22 cellular contexts compared by ENCODE assay signal in genomic region chr17:78460951-78461944, GRCh38.
DNase-seq lines count a peak whose midpoint lies in the region; ATAC-seq and TF ChIP-seq lines count a peak whose summit lies in the region.
"Had no signal": no experiment of that assay in that cellular context is flagged by ENCODE, and none has a peak within 500 bp of the region (broad histone marks: within the 10 kb centered on the region; RNA-seq: fewer than 3 reads in every experiment).

No MANE protein-coding gene starts in this region.

- H3K4me3 ChIP-seq in H7 (ENCODE audit: insufficient read depth, low read depth, low read length): no peak overlapping the region
- H3K4me3 ChIP-seq in neural progenitor cell: no peak overlapping the region
- H3K4me3 ChIP-seq: A549; BLaER1 treated with 17β-estradiol and CSF1 and Interleukin-3, amounts not matched to agents 10 nM and 100 nM; GM23338; HAP-1 had no signal

- H3K36me3 Mint-ChIP-seq in endothelial cell (ENCODE audit: low read depth, unreplicated experiment) (no peaks in the 10 kb centered on the region), neural progenitor cell (no peaks in the 10 kb centered on the region)
- H3K36me3 Mint-ChIP-seq in activated CD4-positive, alpha-beta T cell treated with anti-CD3 and anti-CD28 coated beads for 36 hours (ENCODE audit: low read depth): no peaks in the 10 kb centered on the region
- H3K36me3 Mint-ChIP-seq in activated naive CD8-positive, alpha-beta T cell treated with anti-CD3 and anti-CD28 coated beads, Interleukin-2, amount 50 U/mL, for 24 hours (ENCODE audit: low read depth): no peaks in the 10 kb centered on the region
- H3K36me3 Mint-ChIP-seq: CD14-positive monocyte; CD8-positive, alpha-beta memory T cell had no signal

- H3K27me3 ChIP-seq in H7 (ENCODE audit: control insufficient read depth, insufficient read depth, low read length): no peaks in the 10 kb centered on the region
- no peaks in the 10 kb centered on the region for H3K27me3 ChIP-seq in neural progenitor cell
- H3K27me3 ChIP-seq: BE2C; BLaER1 treated with 17β-estradiol and CSF1 and Interleukin-3, amounts not matched to agents 10 nM and 100 nM had no signal

- no peak overlapping the region for H3K27ac ChIP-seq in neural progenitor cell
- peak overlapping the region; percentile 100 for H3K27ac ChIP-seq in substantia nigra (ENCODE audit: low read depth, low read length, poor library complexity, severe bottlenecking)
- H3K27ac ChIP-seq: A549; BLaER1 treated with 17β-estradiol and CSF1 and Interleukin-3, amounts not matched to agents 10 nM and 100 nM had no signal

- H3K4me3 Mint-ChIP-seq in endothelial cell (ENCODE audit: unreplicated experiment) (no peak overlapping the region), neural progenitor cell (no peak overlapping the region)
- H3K4me3 Mint-ChIP-seq in activated CD4-positive, alpha-beta T cell treated with anti-CD3 and anti-CD28 coated beads for 36 hours: no peak overlapping the region
- no peak overlapping the region for H3K4me3 Mint-ChIP-seq in activated naive CD8-positive, alpha-beta T cell treated with anti-CD3 and anti-CD28 coated beads, Interleukin-2, amount 50 U/mL, for 24 hours
- H3K4me3 Mint-ChIP-seq: CD14-positive monocyte; CD4-positive, alpha-beta T cell; CD8-positive, alpha-beta memory T cell; GM23338; HFFc6 had no signal

- H3K9me3 ChIP-seq in neural progenitor cell (ENCODE audit: low read depth): no peaks in the 10 kb centered on the region
- H3K9me3 ChIP-seq: A549, BE2C, HAP-1 had no signal

- no peak for ATAC-seq in left lobe of liver
- no peak for ATAC-seq in activated CD4-positive, alpha-beta T cell treated with anti-CD3 and anti-CD28 coated beads for 36 hours
- ATAC-seq in activated naive CD8-positive, alpha-beta T cell treated with anti-CD3 and anti-CD28 coated beads, Interleukin-2, amount 50 U/mL, for 24 hours: no peak
- ATAC-seq: A549, GM23338 had no signal

- no peaks in the 10 kb centered on the region for H4K20me1 ChIP-seq in neural progenitor cell (ENCODE audit: low read depth)
- H4K20me1 ChIP-seq: BLaER1 treated with 17β-estradiol and CSF1 and Interleukin-3, amounts not matched to agents 10 nM and 100 nM had no signal

- CTCF ChIA-PET in activated CD4-positive, alpha-beta T cell treated with anti-CD3 and anti-CD28 coated beads for 36 hours (lab: Charles Lee): interaction anchor here (0.7 kb wide), 2 partner anchors 25 to 377 kb away, joined by 3 read pairs; no protein-coding TSS in a partner anchor

- H3K36me3 ChIP-seq in H7 (replicated peaks; ENCODE audit: control insufficient read depth, insufficient read depth, low read length) (no peaks in the 10 kb centered on the region), neural progenitor cell (no peaks in the 10 kb centered on the region)
- H3K36me3 ChIP-seq: BE2C; BLaER1 treated with 17β-estradiol and CSF1 and Interleukin-3, amounts not matched to agents 10 nM and 100 nM; HAP-1 had no signal

- DNase-seq in H7 (peak; percentile 57), endothelial cell (ENCODE audit: low spot score) (no peak), neural progenitor cell (ENCODE audit: low spot score) (no peak), substantia nigra (lab: John Stamatoyannopoulos, UW) (no peak), left lobe of liver (ENCODE audit: low spot score) (no peak)
- DNase-seq in activated CD4-positive, alpha-beta T cell treated with anti-CD3 and anti-CD28 coated beads for 36 hours: no peak
- DNase-seq in activated naive CD8-positive, alpha-beta T cell treated with anti-CD3 and anti-CD28 coated beads, Interleukin-2, amount 50 U/mL, for 24 hours: no peak
- DNase-seq: 8988T; ACHN; AML-193; BE2C; CD4-positive, alpha-beta T cell; CD8-positive, alpha-beta memory T cell; DMS 273 treated with DMSO at 0.1 percent for 48 hours; DMS79; GF-D8; HFFc6 had no signal

- H3K4me1 ChIP-seq in neural progenitor cell: no peaks in the 10 kb centered on the region
- H3K4me1 ChIP-seq: A549, BE2C, HAP-1 had no signal

- TF ChIP-seq CTCF in endothelial cell (IDR thresholded peaks at IDR 0.05; ENCODE audit: unreplicated experiment): no peak
- no peak for TF ChIP-seq CTCF in neural progenitor cell (IDR thresholded peaks at IDR 0.05)

- H3K9me3 Mint-ChIP-seq in endothelial cell (ENCODE audit: unreplicated experiment): no peaks in the 10 kb centered on the region
- H3K9me3 Mint-ChIP-seq in neural progenitor cell: no peaks in the 10 kb centered on the region
- no peaks in the 10 kb centered on the region for H3K9me3 Mint-ChIP-seq in activated CD4-positive, alpha-beta T cell treated with anti-CD3 and anti-CD28 coated beads for 36 hours (ENCODE audit: low read depth)
- H3K9me3 Mint-ChIP-seq in activated naive CD8-positive, alpha-beta T cell treated with anti-CD3 and anti-CD28 coated beads, Interleukin-2, amount 50 U/mL, for 24 hours: no peaks in the 10 kb centered on the region
- H3K9me3 Mint-ChIP-seq: CD4-positive, alpha-beta T cell; CD8-positive, alpha-beta memory T cell; HFFc6 had no signal

- peak overlapping the region; percentile 16 for H3K27ac Mint-ChIP-seq in endothelial cell (ENCODE audit: unreplicated experiment)
- H3K27ac Mint-ChIP-seq in neural progenitor cell: peak overlapping the region; percentile 81
- no peak overlapping the region for H3K27ac Mint-ChIP-seq in activated CD4-positive, alpha-beta T cell treated with anti-CD3 and anti-CD28 coated beads for 36 hours
- H3K27ac Mint-ChIP-seq in activated naive CD8-positive, alpha-beta T cell treated with anti-CD3 and anti-CD28 coated beads, Interleukin-2, amount 50 U/mL, for 24 hours: no peak overlapping the region
- H3K27ac Mint-ChIP-seq: CD4-positive, alpha-beta T cell; GM23338; HFFc6 had no signal

- no peak overlapping the region for H3K9ac ChIP-seq in neural progenitor cell
- H3K9ac ChIP-seq: BLaER1 treated with 17β-estradiol and CSF1 and Interleukin-3, amounts not matched to agents 10 nM and 100 nM had no signal

- H2AFZ ChIP-seq in neural progenitor cell (replicated peaks): no peak overlapping the region
- H2AFZ ChIP-seq: GM23338 had no signal

- no peak overlapping the region for H3K4me2 ChIP-seq in neural progenitor cell
- H3K4me2 ChIP-seq: A549; BLaER1 treated with 17β-estradiol and CSF1 and Interleukin-3, amounts not matched to agents 10 nM and 100 nM; GM23338 had no signal

- POLR2A ChIA-PET in activated CD4-positive, alpha-beta T cell treated with anti-CD3 and anti-CD28 coated beads for 36 hours (lab: Charles Lee): no interaction called here

- H3K79me2 ChIP-seq in neural progenitor cell (ENCODE audit: low read depth): no peaks in the 10 kb centered on the region

- no peaks in the 10 kb centered on the region for H3F3A ChIP-seq in neural progenitor cell (ENCODE audit: low read depth)

- H3K4me1 Mint-ChIP-seq in endothelial cell (ENCODE audit: unreplicated experiment): no peaks in the 10 kb centered on the region
- no peaks in the 10 kb centered on the region for H3K4me1 Mint-ChIP-seq in neural progenitor cell
- no peaks in the 10 kb centered on the region for H3K4me1 Mint-ChIP-seq in activated CD4-positive, alpha-beta T cell treated with anti-CD3 and anti-CD28 coated beads for 36 hours
- H3K4me1 Mint-ChIP-seq in activated naive CD8-positive, alpha-beta T cell treated with anti-CD3 and anti-CD28 coated beads, Interleukin-2, amount 50 U/mL, for 24 hours: no peaks in the 10 kb centered on the region
- H3K4me1 Mint-ChIP-seq: CD14-positive monocyte; CD8-positive, alpha-beta memory T cell had no signal

- H3K27me3 Mint-ChIP-seq in endothelial cell (ENCODE audit: unreplicated experiment) (peaks cover 9% of the 10 kb centered on the region), neural progenitor cell (ENCODE audit: insufficient read depth, low read depth) (peaks cover 5% of the 10 kb centered on the region)
- H3K27me3 Mint-ChIP-seq in activated CD4-positive, alpha-beta T cell treated with anti-CD3 and anti-CD28 coated beads for 36 hours: no peaks in the 10 kb centered on the region
- peaks cover 1% of the 10 kb centered on the region for H3K27me3 Mint-ChIP-seq in activated naive CD8-positive, alpha-beta T cell treated with anti-CD3 and anti-CD28 coated beads, Interleukin-2, amount 50 U/mL, for 24 hours
- H3K27me3 Mint-ChIP-seq: CD4-positive, alpha-beta T cell had no signal

- intact Hi-C loops in activated CD4-positive, alpha-beta T cell treated with anti-CD3 and anti-CD28 coated beads for 36 hours (cut with DNase I, micrococcal nuclease): no loop called here

Comparison
In these comparisons a context has a peak if more than half of its experiments do, and no peak if none do; other contexts are left out.
1. H3K27ac Mint-ChIP-seq: peak in endothelial cell (single experiment) and neural progenitor cell (single experiment); none in activated CD4-positive, alpha-beta T cell treated with anti-CD3 and anti-CD28 coated beads for 36 hours (single experiment) and activated naive CD8-positive, alpha-beta T cell treated with anti-CD3 and anti-CD28 coated beads, Interleukin-2, amount 50 U/mL, for 24 hours (single experiment).